ENCODE assay signal across 10 cellular contexts in the genomic region with DNA sequence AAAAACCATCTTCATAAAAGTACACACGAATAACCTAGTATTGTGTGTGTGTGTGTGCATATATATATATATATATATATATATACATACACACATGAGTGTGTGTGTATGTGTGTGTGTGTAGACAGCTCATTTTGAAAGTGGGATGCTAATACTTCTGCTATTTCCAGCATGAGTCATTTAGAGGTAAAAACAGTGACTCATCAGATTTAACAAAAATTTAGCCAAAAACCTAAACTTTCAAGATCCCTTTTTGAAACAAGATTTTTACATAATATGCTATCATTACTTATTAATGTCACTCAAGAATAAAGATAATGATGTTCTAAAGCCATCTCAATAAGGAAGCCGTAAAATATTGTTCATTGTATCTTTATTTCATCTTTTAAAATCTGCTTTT. TPM values are rescaled to one million over a fixed set of nuclear protein-coding genes. Genes with fewer than 3 reads are reported as not detected.
DNase-seq lines count a peak whose midpoint lies in the region; ATAC-seq, FAIRE-seq and TF ChIP-seq lines count a peak whose summit lies in the region.
"Had no signal": no experiment of that assay in that cellular context is flagged by ENCODE, and none has a peak within 500 bp of the region (broad histone marks: within the 10 kb centered on the region; RNA-seq: fewer than 3 reads in every experiment).

No MANE protein-coding gene starts in this region.

- H3K14ac ChIP-seq in mesenchymal stem cell (ENCODE audit: low read length in 2 of 2), result no peak overlapping the region

- no peak overlapping the region for H4K8ac ChIP-seq in mesenchymal stem cell (ENCODE audit: low read length)

- no peak overlapping the region for H3K9ac ChIP-seq in mesenchymal stem cell (ENCODE audit: low read length)

- H3K4ac ChIP-seq in mesenchymal stem cell (ENCODE audit: low read depth in 1 of 2, low read length in 2 of 2), result no peak overlapping the region

- H3K4me2 ChIP-seq in mesenchymal stem cell (ENCODE audit: low read length, poor library complexity, severe bottlenecking), result no peak overlapping the region

- WGBS in mesenchymal stem cell, result no CpG with 5 or more reads among the region's 2 CpGs

- H3K18ac ChIP-seq in mesenchymal stem cell (ENCODE audit: low read depth in 1 of 2, low read length in 2 of 2), result no peak overlapping the region

- peaks cover 0 to 2% of the 10 kb centered on the region in 2 experiments for H3K36me3 ChIP-seq in mesenchymal stem cell (ENCODE audit: control insufficient read depth in 1 of 2, insufficient read depth in 2 of 2, low read depth in 1 of 2, low read length in 2 of 2)

- no peak overlapping the region for H2AK5ac ChIP-seq in mesenchymal stem cell (ENCODE audit: low read length, severe bottlenecking)

- peak; percentile 62 for ATAC-seq in GM18873 (IDR thresholded peaks at IDR 0.05; ENCODE audit: low FRiP score, unreplicated experiment)
- ATAC-seq in HG02840 (IDR thresholded peaks at IDR 0.05; ENCODE audit: low FRiP score, unreplicated experiment), result peak; percentile 53
- ATAC-seq: HCT116 had no signal

- no peaks in the 10 kb centered on the region for H3K27me3 ChIP-seq in mesenchymal stem cell (ENCODE audit: control insufficient read depth in 1 of 2, insufficient read depth in 1 of 2, low read length in 2 of 2)
- peaks cover 0 to 4% (median 0%) of the 10 kb centered on the region in 45 donors for H3K27me3 ChIP-seq in dorsolateral prefrontal cortex

- no peak overlapping the region for H3K4me3 ChIP-seq in mesenchymal stem cell (ENCODE audit: insufficient read depth in 1 of 2, low read depth in 1 of 2, low read length in 2 of 2)
- no peak overlapping the region for H3K4me3 ChIP-seq in dorsolateral prefrontal cortex

- H3K9me3 ChIP-seq in mesenchymal stem cell (ENCODE audit: control insufficient read depth, low read length), result peaks cover 6% of the 10 kb centered on the region

- H2BK120ac ChIP-seq in mesenchymal stem cell (ENCODE audit: low read depth, low read length), result no peak overlapping the region

- DNase-seq in NOMO-1 treated with DMSO at 0.1 percent for 48 hours (lab: John Stamatoyannopoulos, UW; ENCODE audit: unreplicated experiment), result peak; percentile 76
- DNase-seq in mesenchymal stem cell, result peak; percentile 33
- DNase-seq in erythroblast (lab: John Stamatoyannopoulos, UW), result no peak
- no peak for DNase-seq in RPMI8226
- no peak for DNase-seq in GM19239 (ENCODE audit: insufficient read length, low spot score)
- no peak for DNase-seq in dorsolateral prefrontal cortex
- DNase-seq: stimulated activated naive B cell treated with anti-CD40 and anti-IgM and Interleukin-4, amounts not matched to agents 10 μg/mL and 1 μg/mL and 100 μg/mL, for 72 hours had no signal

- H2BK12ac ChIP-seq in mesenchymal stem cell (ENCODE audit: low read length in 2 of 2), result no peak overlapping the region

- H2BK5ac ChIP-seq in mesenchymal stem cell (ENCODE audit: low read depth, low read length, poor library complexity, severe bottlenecking), result no peak overlapping the region

- no peak overlapping the region for H4K91ac ChIP-seq in mesenchymal stem cell (ENCODE audit: low read length)

- H2BK15ac ChIP-seq in mesenchymal stem cell (ENCODE audit: low read depth, poor library complexity, severe bottlenecking), result no peak overlapping the region

- no peak for TF ChIP-seq POLR2A in erythroblast (IDR thresholded peaks at IDR 0.05; ENCODE audit: low read length)

- H2AFZ ChIP-seq in mesenchymal stem cell (ENCODE audit: low read depth, low read length), result no peak overlapping the region

- intact Hi-C loops in dorsolateral prefrontal cortex (cut with DNase I), result no loop called here

- no peak for FAIRE-seq in GM19239 (lab: Jason Lieb, UNC)

- H3K23ac ChIP-seq in mesenchymal stem cell (ENCODE audit: low read length in 2 of 2), result no peak overlapping the region

- H3K27ac ChIP-seq in mesenchymal stem cell (ENCODE audit: low read length, poor library complexity, severe bottlenecking) (no peak overlapping the region), dorsolateral prefrontal cortex (no peak overlapping the region)

- no peaks in the 10 kb centered on the region for H3K4me1 ChIP-seq in mesenchymal stem cell (ENCODE audit: control insufficient read depth, insufficient read depth, low read depth, low read length)

- TF ChIP-seq CTCF in dorsolateral prefrontal cortex (IDR thresholded peaks at IDR 0.05 in 54 of 56, conservative IDR thresholded peaks at IDR 0.05 in 2 of 56; ENCODE audit: low read depth in 1 of 56, partially characterized antibody in 56 of 56), result no peak

- H3K79me1 ChIP-seq in mesenchymal stem cell (replicated peaks; ENCODE audit: low read length, poor library complexity, severe bottlenecking), result no peaks in the 10 kb centered on the region

RNA-seq across cellular contexts. Expression of a gene that starts 35.6 kb away (rescaled TPM):
- polyA plus RNA-seq in mesenchymal stem cell (2013, experiment 1 of 2), result 11.6 TPM
- 12.6 TPM for polyA plus RNA-seq in mesenchymal stem cell (2013, experiment 2 of 2)
- total RNA-seq in dorsolateral prefrontal cortex, result 10 to 100 TPM in 15 of 120 experiments, 1 to 10 TPM in 105; 2.7 to 16.8 (median 6.8) TPM

Comparison
In these comparisons a context has a peak if more than half of its experiments do, and no peak if none do; other contexts are left out.
1. DNase-seq: peak in NOMO-1 treated with DMSO at 0.1 percent for 48 hours (single experiment) and mesenchymal stem cell (single experiment); none in erythroblast (0 of 2), RPMI8226 (single experiment), GM19239 (single experiment) and dorsolateral prefrontal cortex (0 of 10).